ENCODE assay signal across 4 cellular contexts in the genomic region with DNA sequence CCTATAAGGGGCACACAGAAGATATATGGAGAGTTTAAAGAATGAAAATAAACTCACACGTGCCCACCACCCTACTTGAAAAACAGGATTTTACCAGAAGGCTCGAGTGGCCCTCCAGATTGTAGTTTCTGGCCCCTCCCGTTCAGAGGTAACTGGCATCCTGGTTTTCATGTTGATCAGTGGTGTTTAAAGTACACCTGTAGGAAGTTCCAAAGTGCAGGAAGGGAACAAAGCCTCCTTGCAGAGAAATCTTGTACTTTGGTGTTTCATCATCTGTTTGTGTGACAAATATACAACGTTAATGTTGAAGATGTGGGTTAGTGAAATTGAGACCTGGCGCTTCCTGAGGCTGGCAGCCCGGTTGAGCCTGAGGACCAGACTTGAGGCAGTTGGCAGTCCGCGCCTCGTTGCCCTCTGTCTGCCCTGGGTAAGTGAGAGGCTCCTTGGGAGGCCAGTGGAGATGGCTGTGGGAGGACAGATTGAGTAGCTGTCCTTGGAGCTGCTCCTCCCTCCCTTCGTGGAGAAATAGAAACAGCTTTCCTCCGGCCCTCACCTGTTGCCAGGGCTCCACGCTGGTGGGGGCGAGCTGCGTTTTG. TPM values are rescaled to one million over a fixed set of nuclear protein-coding genes. Genes with fewer than 3 reads are reported as not detected.
"Had no signal": no experiment of that assay in that cellular context is flagged by ENCODE, and none has a peak within 500 bp of the region (broad histone marks: within the 10 kb centered on the region; RNA-seq: fewer than 3 reads in every experiment).

No MANE protein-coding gene starts in this region.

RNA-seq across cellular contexts. Expression of a gene that starts 19.2 kb away (rescaled TPM):
- total RNA-seq: IMR-90, NCI-H460, Right ventricle myocardium superior, SJSA1 had no signal
- polyA plus RNA-seq: IMR-90 had no signal
